20 cellular contexts compared by ENCODE assay signal in the genomic region with DNA sequence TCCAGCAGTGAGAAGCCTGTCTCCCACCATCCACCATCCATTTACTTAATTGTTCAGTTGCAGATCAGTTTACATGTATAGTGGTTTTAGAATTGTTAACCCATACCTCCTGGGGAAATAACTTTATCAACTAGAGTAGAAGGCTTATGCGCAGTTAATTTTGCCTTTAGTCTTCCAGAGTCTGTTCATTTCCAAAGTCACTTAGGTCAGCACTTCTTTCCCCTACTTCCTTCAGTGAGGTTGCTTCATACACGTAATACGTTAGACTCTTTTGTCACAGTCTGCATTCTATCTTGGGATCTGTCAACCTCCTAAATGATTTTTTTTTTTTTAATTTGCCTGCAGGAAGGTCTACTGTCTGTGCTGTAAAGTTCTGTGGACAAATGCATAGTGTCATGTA.
DNase-seq lines count a peak whose midpoint lies in the region; ATAC-seq, FAIRE-seq and TF ChIP-seq lines count a peak whose summit lies in the region.
"Had no signal": no experiment of that assay in that cellular context is flagged by ENCODE, and none has a peak within 500 bp of the region (broad histone marks: within the 10 kb centered on the region; RNA-seq: fewer than 3 reads in every experiment).

No MANE protein-coding gene starts in this region.

- H3K27ac ChIP-seq in A549 (no peak overlapping the region), IMR-90 (ENCODE audit: insufficient read depth, low read length) (no peak overlapping the region), trophoblast cell (ENCODE audit: low read depth, low read length) (peak overlapping the region; percentile 41)
- H3K27ac ChIP-seq: BLaER1 treated with 17β-estradiol and CSF1 and Interleukin-3, amounts not matched to agents 10 nM and 100 nM; C4-2B had no signal

- H3K9ac ChIP-seq in IMR-90 (ENCODE audit: low read depth, low read length): no peak overlapping the region
- H3K9ac ChIP-seq in trophoblast cell (ENCODE audit: low read length): no peak overlapping the region
- H3K9ac ChIP-seq: BLaER1 treated with 17β-estradiol and CSF1 and Interleukin-3, amounts not matched to agents 10 nM and 100 nM had no signal

- dilution Hi-C loops in IMR-90 (cut with HindIII; ENCODE audit: low sequenced_read_pairs, unreplicated experiment): no loop called here

- CTCF ChIA-PET in A549 (lab: Yijun Ruan, JAX): no interaction called here
- CTCF ChIA-PET in IMR-90 (lab: Yijun Ruan, JAX): no interaction called here

- in situ Hi-C loops in IMR-90 (cut with MboI; ENCODE audit: low sequenced_read_pairs): no loop called here

- H3K9me1 ChIP-seq in IMR-90 (ENCODE audit: insufficient read depth, low read length): no peaks in the 10 kb centered on the region

- TF ChIP-seq RAD21 in A549 (conservative IDR thresholded peaks at IDR 0.05 in 1 of 2, IDR thresholded peaks at IDR 0.05 in 1 of 2) (no peak), IMR-90 (IDR thresholded peaks at IDR 0.05; ENCODE audit: low read length) (no peak)

- H4K20me1 ChIP-seq in IMR-90 (ENCODE audit: insufficient read depth, low read length): no peaks in the 10 kb centered on the region
- H4K20me1 ChIP-seq: BLaER1 treated with 17β-estradiol and CSF1 and Interleukin-3, amounts not matched to agents 10 nM and 100 nM had no signal

- TF ChIP-seq CTCF in A549 (IDR thresholded peaks at IDR 0.05): no peak
- no peak for TF ChIP-seq CTCF in IMR-90 (conservative IDR thresholded peaks at IDR 0.05; ENCODE audit: low read depth, low read length)

- no peak for FAIRE-seq in A549 (lab: Jason Lieb, UNC)
- FAIRE-seq: A204.1, D721Med, G401.6, GM12891, GM19239 had no signal

- no peak overlapping the region for H2BK5ac ChIP-seq in IMR-90 (ENCODE audit: low read depth, low read length, poor library complexity, severe bottlenecking)
- no peak overlapping the region for H2BK5ac ChIP-seq in trophoblast cell (ENCODE audit: low read depth, low read length, poor library complexity)

- no peaks in the 10 kb centered on the region for H3K36me3 ChIP-seq in IMR-90 (ENCODE audit: control insufficient read depth, insufficient read depth, low read length)
- no peaks in the 10 kb centered on the region for H3K36me3 ChIP-seq in trophoblast cell (ENCODE audit: control insufficient read depth in 1 of 2, insufficient read depth in 2 of 2, low read length in 2 of 2)
- H3K36me3 ChIP-seq: BLaER1 treated with 17β-estradiol and CSF1 and Interleukin-3, amounts not matched to agents 10 nM and 100 nM had no signal

- ATAC-seq in A549 (no peak), IMR-90 (ENCODE audit: low read depth) (no peak)
- ATAC-seq: CD8-positive, alpha-beta T cell had no signal

- H3K4me2 ChIP-seq in A549 (no peak overlapping the region), IMR-90 (ENCODE audit: low read depth, low read length) (no peak overlapping the region), trophoblast cell (ENCODE audit: low read length) (no peak overlapping the region)

- no peak overlapping the region for H2BK20ac ChIP-seq in IMR-90 (ENCODE audit: low read depth, low read length)

- DNase-seq in A549 (ENCODE audit: low read depth in 1 of 2, low spot score in 1 of 2) (no peak), IMR-90 (no peak), trophoblast cell (no peak), HPDE6-E6E7 (ENCODE audit: extremely low spot score) (no peak), posterior vena cava (ENCODE audit: low spot score) (no peak)
- DNase-seq: 8988T; AML-193; Caco-2; Calu3; CD4-positive, alpha-beta T cell; CD8-positive, alpha-beta T cell; DMS79 treated with DMSO at 0.1 percent for 48 hours; GF-D8 had no signal

- H3K27me3 ChIP-seq in IMR-90 (ENCODE audit: control insufficient read depth, insufficient read depth, low read length) (no peaks in the 10 kb centered on the region), trophoblast cell (ENCODE audit: insufficient read depth, low read length) (no peaks in the 10 kb centered on the region)
- H3K27me3 ChIP-seq: BLaER1 treated with 17β-estradiol and CSF1 and Interleukin-3, amounts not matched to agents 10 nM and 100 nM had no signal

- no peak overlapping the region for H4K5ac ChIP-seq in IMR-90 (ENCODE audit: low read depth, low read length)

- H3K4ac ChIP-seq in IMR-90 (ENCODE audit: low read depth, low read length) (no peak overlapping the region), trophoblast cell (ENCODE audit: low read depth, low read length) (no peak overlapping the region)

- H3K4me1 ChIP-seq in A549: no peaks in the 10 kb centered on the region
- no peaks in the 10 kb centered on the region for H3K4me1 ChIP-seq in IMR-90 (ENCODE audit: control insufficient read depth, insufficient read depth, low read length)
- H3K4me1 ChIP-seq in trophoblast cell (ENCODE audit: control insufficient read depth in 1 of 2, insufficient read depth in 2 of 2, low read length in 2 of 2): peaks cover 0 to 1% of the 10 kb centered on the region in 2 experiments
- H3K4me1 ChIP-seq: Caco-2 had no signal

- POLR2A ChIA-PET in A549 (lab: Yijun Ruan, JAX) (no interaction called here), IMR-90 (lab: Charles Lee; ENCODE audit: unreplicated experiment) (no interaction called here)

- H3K23ac ChIP-seq in IMR-90 (ENCODE audit: low read depth, low read length) (no peak overlapping the region), trophoblast cell (ENCODE audit: low read length) (no peak overlapping the region)

- H3K79me2 ChIP-seq in trophoblast cell (ENCODE audit: control insufficient read depth, insufficient read depth, low read length, poor library complexity): no peaks in the 10 kb centered on the region

- H4K8ac ChIP-seq in IMR-90 (ENCODE audit: low read depth in 2 of 2, low read length in 2 of 2) (no peak overlapping the region), trophoblast cell (ENCODE audit: low read depth, low read length) (no peak overlapping the region)

- no peak overlapping the region for H2BK12ac ChIP-seq in trophoblast cell (ENCODE audit: low read length)

- H2BK15ac ChIP-seq in IMR-90 (ENCODE audit: low read depth, low read length): no peak overlapping the region

- H4K12ac ChIP-seq in trophoblast cell (ENCODE audit: low read depth, low read length): no peak overlapping the region

- no peak overlapping the region for H3K56ac ChIP-seq in IMR-90 (ENCODE audit: extremely low read depth, insufficient read depth, low read length)

- H3K4me3 ChIP-seq in A549 (no peak overlapping the region), IMR-90 (ENCODE audit: insufficient read depth, low read depth, low read length) (no peak overlapping the region), trophoblast cell (ENCODE audit: low read depth, low read length) (no peak overlapping the region)
- H3K4me3 ChIP-seq: BLaER1 treated with 17β-estradiol and CSF1 and Interleukin-3, amounts not matched to agents 10 nM and 100 nM had no signal

- no peak overlapping the region for H2BK120ac ChIP-seq in IMR-90 (ENCODE audit: low read depth, low read length)
- no peak overlapping the region for H2BK120ac ChIP-seq in trophoblast cell (ENCODE audit: insufficient read depth, low read length, poor library complexity)

- no TSS peak for BruUV-seq in IMR-90 (replicated peaks; lab: Mats Ljungman, UMichigan)

- TF ChIP-seq EP300 in A549 (IDR thresholded peaks at IDR 0.05): no peak

- H3K14ac ChIP-seq in IMR-90 (replicated peaks; ENCODE audit: low read depth, low read length) (no peak overlapping the region), trophoblast cell (ENCODE audit: low read length) (no peak overlapping the region)

- H2AFZ ChIP-seq in IMR-90 (replicated peaks; ENCODE audit: low read length, poor library complexity) (no peak overlapping the region), trophoblast cell (ENCODE audit: insufficient read depth, low read length, poor library complexity) (no peak overlapping the region)

- intact Hi-C loops in IMR-90 (cut with micrococcal nuclease): no loop called here
- intact Hi-C loops in posterior vena cava (cut with DNase I): no loop called here

- no peak overlapping the region for H4K91ac ChIP-seq in IMR-90 (ENCODE audit: insufficient read depth, low read depth, low read length)
- H4K91ac ChIP-seq in trophoblast cell (ENCODE audit: low read depth, low read length): no peak overlapping the region

- H3K9me3 ChIP-seq in A549 (no peaks in the 10 kb centered on the region), IMR-90 (ENCODE audit: control insufficient read depth, insufficient read depth, low read length) (peaks cover 6% of the 10 kb centered on the region; the same call in 1 of the 2 replicates), trophoblast cell (ENCODE audit: insufficient read depth, low read depth, low read length) (no peaks in the 10 kb centered on the region)
- H3K9me3 ChIP-seq: Caco-2 had no signal

- 45% methylated on average over 3 of the region's 3 CpGs for WGBS in A549 (ENCODE audit: missing lambda C conversion rate)
- WGBS in IMR-90 (ENCODE audit: extremely low coverage in 2 of 2, insufficient read length in 1 of 2), 2 experiments: 60% methylated on average over 1 of the region's 3 CpGs; no CpG with 5 or more reads in 1 of the 2 experiments
- WGBS in trophoblast cell (ENCODE audit: extremely low coverage, insufficient coverage, insufficient read length): no CpG with 5 or more reads among the region's 3 CpGs

- H3K79me1 ChIP-seq in IMR-90 (ENCODE audit: low read depth in 1 of 2, low read length in 2 of 2): no peaks in the 10 kb centered on the region
- H3K79me1 ChIP-seq in trophoblast cell (ENCODE audit: low read length): no peaks in the 10 kb centered on the region

- no peak overlapping the region for H2AK9ac ChIP-seq in IMR-90 (replicated peaks; ENCODE audit: low read depth, low read length, poor library complexity)

- H3K18ac ChIP-seq in IMR-90 (ENCODE audit: low read depth, low read length): no peak overlapping the region
- H3K18ac ChIP-seq in trophoblast cell (ENCODE audit: low read length): no peak overlapping the region

- no peak overlapping the region for H2AK5ac ChIP-seq in IMR-90 (ENCODE audit: low read depth, low read length)
- H2AK5ac ChIP-seq in trophoblast cell (ENCODE audit: low read length): no peak overlapping the region

- TF ChIP-seq POLR2A in A549 (IDR thresholded peaks at IDR 0.05; ENCODE audit: low read length) (no peak), IMR-90 (IDR thresholded peaks at IDR 0.05; ENCODE audit: low read depth, low read length) (no peak)

TF ChIP-seq in A549, 52 proteins besides CTCF, POLR2A, EP300 and RAD21:
- TF ChIP-seq HOXA7 (CRISPR knock-in tag; IDR thresholded peaks at IDR 0.05): no peak
- peak; percentile 6 for TF ChIP-seq MAFK (IDR thresholded peaks at IDR 0.05; ENCODE audit: partially characterized antibody)

TF ChIP-seq in IMR-90, 13 proteins besides CTCF, POLR2A, EP300 and RAD21 (continues in another document):
- TF ChIP-seq CEBPB (IDR thresholded peaks at IDR 0.05; ENCODE audit: low read depth, low read length): no peak
- no peak for TF ChIP-seq BHLHE40 (IDR thresholded peaks at IDR 0.05; ENCODE audit: low read depth, low read length)
